1 cellular context compared by ENCODE assay signal in genomic region chr14:76770521-76771431, GRCh38.
TF ChIP-seq lines count a peak whose summit lies in the region.

No MANE protein-coding gene starts in this region.

TF ChIP-seq in HepG2, 621 proteins besides CTCF, POLR2A, EP300 and RAD21:
- TF ChIP-seq AHR (CRISPR knock-in tag; IDR thresholded peaks at IDR 0.05) (no peak), PREB (CRISPR knock-in tag; IDR thresholded peaks at IDR 0.05) (no peak), ZNF18 (CRISPR knock-in tag; IDR thresholded peaks at IDR 0.05; ENCODE audit: insufficient replicate concordance) (no peak), ZSCAN9 (CRISPR knock-in tag; IDR thresholded peaks at IDR 0.05; ENCODE audit: borderline replicate concordance) (no peak), HCFC1 (IDR thresholded peaks at IDR 0.05; ENCODE audit: low read depth, low read length) (no peak), ZNF713 (CRISPR knock-in tag; IDR thresholded peaks at IDR 0.05) (no peak), TERF1 (CRISPR knock-in tag; IDR thresholded peaks at IDR 0.05) (no peak), ZFAT (CRISPR knock-in tag; conservative IDR thresholded peaks at IDR 0.05) (no peak)
TF ChIP-seq in HepG2: peak in this region for 0.
